Comparison of ENCODE assay signal across 8 cellular contexts in genomic region chr5:139788294-139788875, GRCh38. TPM values are rescaled to one million over a fixed set of nuclear protein-coding genes. Genes with fewer than 3 reads are reported as not detected.
A peak's percentile ranks its signal among the peaks of the same experiment; 100 is the strongest.
DNase-seq lines count a peak whose midpoint lies in the region; ATAC-seq lines count a peak whose summit lies in the region.

No MANE protein-coding gene starts in this region.

- whole genome bisulfite sequencing in aorta, 2 donors: 7 to 11% methylated on average over 20 to 32 of the region's 32 CpGs

- peaks cover 7% of the 10 kb centered on the region for H3K27me3 Mint-ChIP-seq in activated naive CD8-positive, alpha-beta T cell
- peaks cover 26% of the 10 kb centered on the region for H3K27me3 Mint-ChIP-seq in activated naive CD8-positive, alpha-beta T cell treated with anti-CD3 and anti-CD28 coated beads for 36 hours

- H3K27ac ChIP-seq in muscle layer of colon (ENCODE audit: low read depth, low read length) (peak overlapping the region; percentile 71), aorta (ENCODE audit: low read depth in 1 of 2, low read length in 2 of 2) (peak overlapping the region; percentile 18 to 62)

- intact Hi-C loops in aorta (cut with DNase I): loop anchor here (1.0 to 5.0 kb wide), 4 partner anchors 54 to 369 kb away; no protein-coding TSS in a partner anchor

- no peaks in the 10 kb centered on the region for H3K9me3 Mint-ChIP-seq in activated naive CD8-positive, alpha-beta T cell (ENCODE audit: low read depth)
- no peaks in the 10 kb centered on the region for H3K9me3 Mint-ChIP-seq in activated naive CD8-positive, alpha-beta T cell treated with anti-CD3 and anti-CD28 coated beads for 36 hours

- ATAC-seq in aorta (ENCODE audit: low FRiP score) (peak; percentile 76), HG03457 (IDR thresholded peaks at IDR 0.05; ENCODE audit: unreplicated experiment) (no peak), GM21526 (IDR thresholded peaks at IDR 0.05; ENCODE audit: low FRiP score, unreplicated experiment) (no peak)

- peak overlapping the region; percentile 66 for H3K9ac ChIP-seq in endocrine pancreas (ENCODE audit: control insufficient read depth, insufficient read depth, low read length)
- H3K9ac ChIP-seq in muscle layer of colon (ENCODE audit: low read length): no peak overlapping the region

- no peaks in the 10 kb centered on the region for H3K4me1 Mint-ChIP-seq in activated naive CD8-positive, alpha-beta T cell (ENCODE audit: low read depth)
- H3K4me1 Mint-ChIP-seq in activated naive CD8-positive, alpha-beta T cell treated with anti-CD3 and anti-CD28 coated beads for 36 hours: no peaks in the 10 kb centered on the region

- H3K36me3 Mint-ChIP-seq in activated naive CD8-positive, alpha-beta T cell: no peaks in the 10 kb centered on the region
- H3K36me3 Mint-ChIP-seq in activated naive CD8-positive, alpha-beta T cell treated with anti-CD3 and anti-CD28 coated beads for 36 hours: no peaks in the 10 kb centered on the region

- no peak for DNase-seq in activated naive CD8-positive, alpha-beta T cell treated with anti-CD3 and anti-CD28 coated beads for 36 hours
- DNase-seq in aorta: no peak
- no peak for DNase-seq in NCI-H748 (lab: John Stamatoyannopoulos, UW; ENCODE audit: unreplicated experiment)

- H3K4me3 ChIP-seq in endocrine pancreas (ENCODE audit: control insufficient read depth, insufficient read depth, low read length) (no peak overlapping the region), muscle layer of colon (ENCODE audit: low read depth in 1 of 2, low read length in 2 of 2) (peak overlapping the region; percentile 24 to 50), aorta (ENCODE audit: low read length in 2 of 2) (peak overlapping the region in 1 of 2 donors; percentile 59)

- no peaks in the 10 kb centered on the region for H3K27me3 ChIP-seq in endocrine pancreas (ENCODE audit: control insufficient read depth, insufficient read depth, low read length)
- no peaks in the 10 kb centered on the region for H3K27me3 ChIP-seq in muscle layer of colon (ENCODE audit: control insufficient read depth in 1 of 2, insufficient read depth in 2 of 2, low read length in 2 of 2)
- H3K27me3 ChIP-seq in aorta (ENCODE audit: control insufficient read depth in 1 of 2, insufficient read depth in 2 of 2, low read length in 1 of 2): no peaks in the 10 kb centered on the region

- no peak overlapping the region for H3K27ac Mint-ChIP-seq in activated naive CD8-positive, alpha-beta T cell
- no peak overlapping the region for H3K27ac Mint-ChIP-seq in activated naive CD8-positive, alpha-beta T cell treated with anti-CD3 and anti-CD28 coated beads for 36 hours

- H3K9me3 ChIP-seq in endocrine pancreas (ENCODE audit: control insufficient read depth, low read length): no peaks in the 10 kb centered on the region
- no peaks in the 10 kb centered on the region for H3K9me3 ChIP-seq in muscle layer of colon (ENCODE audit: low read length)
- H3K9me3 ChIP-seq in aorta (ENCODE audit: control insufficient read depth, low read length): no peaks in the 10 kb centered on the region

- H3K4me1 ChIP-seq in endocrine pancreas (ENCODE audit: control insufficient read depth, insufficient read depth, low read length) (no peaks in the 10 kb centered on the region), muscle layer of colon (ENCODE audit: insufficient read depth, low read length) (peaks cover 10% of the 10 kb centered on the region), aorta (ENCODE audit: control insufficient read depth in 1 of 2, insufficient read depth in 2 of 2, low read length in 2 of 2) (no peaks in the 10 kb centered on the region)

- peak overlapping the region; percentile 20 for H3K4me3 Mint-ChIP-seq in activated naive CD8-positive, alpha-beta T cell
- no peak overlapping the region for H3K4me3 Mint-ChIP-seq in activated naive CD8-positive, alpha-beta T cell treated with anti-CD3 and anti-CD28 coated beads for 36 hours

- no peaks in the 10 kb centered on the region for H3K36me3 ChIP-seq in endocrine pancreas (ENCODE audit: control insufficient read depth, insufficient read depth, low read length)
- no peaks in the 10 kb centered on the region for H3K36me3 ChIP-seq in muscle layer of colon (ENCODE audit: insufficient read depth, low read length)
- no peaks in the 10 kb centered on the region for H3K36me3 ChIP-seq in aorta (ENCODE audit: control insufficient read depth in 1 of 2, insufficient read depth in 2 of 2, low read length in 1 of 2)

RNA-seq across cellular contexts. Expression of gene PSD2, which starts 7.2 kb away (rescaled TPM):
- total RNA-seq in activated naive CD8-positive, alpha-beta T cell treated with anti-CD3 and anti-CD28 coated beads for 36 hours: not detected
- total RNA-seq in aorta: under 1 TPM; 0.30 to 0.62 TPM
- polyA plus RNA-seq in aorta: under 1 TPM in 1 of 2 donors, not detected in 1; 0.41 TPM
